ENCODE assay signal across 1 cellular context in genomic region chr1:39737546-39738169, GRCh38.
TF ChIP-seq lines count a peak whose summit lies in the region.

No MANE protein-coding gene starts in this region.

TF ChIP-seq in IMR-90, 13 proteins besides CTCF, POLR2A, EP300 and RAD21:
- TF ChIP-seq ELK1 (IDR thresholded peaks at IDR 0.05; ENCODE audit: borderline replicate concordance, low read depth, low read length) (no peak), FOS (IDR thresholded peaks at IDR 0.05; ENCODE audit: low read depth, low read length) (no peak), MAFK (IDR thresholded peaks at IDR 0.05; ENCODE audit: low read depth, low read length) (no peak), CEBPB (IDR thresholded peaks at IDR 0.05; ENCODE audit: low read depth, low read length) (no peak), MXI1 (IDR thresholded peaks at IDR 0.05; ENCODE audit: borderline replicate concordance, low read depth, low read length) (no peak), BHLHE40 (IDR thresholded peaks at IDR 0.05; ENCODE audit: low read depth, low read length) (no peak), RCOR1 (IDR thresholded peaks at IDR 0.05; ENCODE audit: insufficient replicate concordance, low read length) (no peak), USF2 (IDR thresholded peaks at IDR 0.05; ENCODE audit: low read depth, low read length) (no peak), MAZ (IDR thresholded peaks at IDR 0.05; ENCODE audit: borderline replicate concordance, low read depth, low read length) (no peak), CHD1 (IDR thresholded peaks at IDR 0.05; ENCODE audit: low read depth, low read length) (no peak), NFE2L2 (IDR thresholded peaks at IDR 0.05; ENCODE audit: low read depth, low read length) (no peak), RFX5 (IDR thresholded peaks at IDR 0.05; ENCODE audit: low read depth, low read length) (no peak), SMC3 (IDR thresholded peaks at IDR 0.05; ENCODE audit: low read depth, low read length) (no peak)
